20 cellular contexts compared by ENCODE assay signal in the genomic region with DNA sequence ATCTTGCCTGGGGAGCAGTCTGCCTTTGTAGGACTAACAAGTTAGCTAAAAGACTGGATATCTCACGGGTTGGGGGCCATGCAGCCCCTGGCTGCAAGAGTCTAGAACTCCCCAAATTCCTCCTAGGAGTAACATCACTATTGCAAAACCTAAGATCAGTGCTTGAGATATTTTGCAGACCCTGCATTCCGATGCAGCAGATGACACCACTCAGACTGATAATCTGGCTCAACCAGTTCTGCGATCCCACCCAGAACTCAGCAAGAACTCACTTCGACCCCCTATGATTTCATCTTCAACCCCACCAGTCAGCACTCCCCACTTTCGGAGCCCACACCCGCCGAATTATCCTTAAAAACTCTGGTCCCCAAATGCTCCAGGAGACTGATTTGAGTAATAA.
A peak's percentile ranks its signal among the peaks of the same experiment; 100 is the strongest.
DNase-seq lines count a peak whose midpoint lies in the region; ATAC-seq and TF ChIP-seq lines count a peak whose summit lies in the region.
"Had no signal": no experiment of that assay in that cellular context is flagged by ENCODE, and none has a peak within 500 bp of the region (broad histone marks: within the 10 kb centered on the region; RNA-seq: fewer than 3 reads in every experiment).

No MANE protein-coding gene starts in this region.

- ATAC-seq in GM23338 (no peak), WTC11 (no peak), HG02763 (IDR thresholded peaks at IDR 0.05; ENCODE audit: unreplicated experiment) (no peak)
- ATAC-seq: HepG2 had no signal

- no peaks in the 10 kb centered on the region for H3K36me3 ChIP-seq in GM23338 (ENCODE audit: insufficient read depth)
- H3K36me3 ChIP-seq in sigmoid colon, result no peaks in the 10 kb centered on the region
- H3K36me3 ChIP-seq: BE2C, HAP-1 had no signal

- H3K27me3 ChIP-seq in GM23338 (ENCODE audit: insufficient read depth) (no peaks in the 10 kb centered on the region), sigmoid colon (no peaks in the 10 kb centered on the region)
- H3K27me3 ChIP-seq: BE2C had no signal

- H3K4me1 Mint-ChIP-seq in GM23338, result peaks cover 17% of the 10 kb centered on the region
- H3K4me1 Mint-ChIP-seq in WTC11, result peaks cover 39% of the 10 kb centered on the region
- H3K4me1 Mint-ChIP-seq in osteocyte (ENCODE audit: unreplicated experiment), result no peaks in the 10 kb centered on the region
- H3K4me1 Mint-ChIP-seq: CD4-positive, CD25-positive, alpha-beta regulatory T cell; CD8-positive, alpha-beta memory T cell; IgD-negative memory B cell had no signal

- CTCF ChIA-PET in WTC11 (lab: Charles Lee), result no interaction called here

- H3K9me3 Mint-ChIP-seq in GM23338 (no peaks in the 10 kb centered on the region), WTC11 (no peaks in the 10 kb centered on the region), osteocyte (ENCODE audit: unreplicated experiment) (no peaks in the 10 kb centered on the region)
- H3K9me3 Mint-ChIP-seq: IgD-negative memory B cell had no signal

- H3K27ac Mint-ChIP-seq in GM23338 (peak overlapping the region; percentile 50), WTC11 (0 out of 2 replicates have a peak overlapping the region, but pooled peaks have one; percentile 33), osteocyte (ENCODE audit: unreplicated experiment) (no peak overlapping the region)
- H3K27ac Mint-ChIP-seq: CD8-positive, alpha-beta memory T cell; IgD-negative memory B cell had no signal

- TF ChIP-seq POLR2A in sigmoid colon (IDR thresholded peaks at IDR 0.05), result no peak

- H3K4me3 Mint-ChIP-seq in GM23338 (no peak overlapping the region), WTC11 (peak overlapping the region; percentile 24), osteocyte (ENCODE audit: unreplicated experiment) (no peak overlapping the region)
- H3K4me3 Mint-ChIP-seq: CD4-positive, CD25-positive, alpha-beta regulatory T cell; CD8-positive, alpha-beta memory T cell; IgD-negative memory B cell had no signal

- H3K9me2 ChIP-seq in GM23338 (ENCODE audit: insufficient read depth), result no peaks in the 10 kb centered on the region

- H3K79me2 ChIP-seq in GM23338 (replicated peaks; ENCODE audit: insufficient read depth), result no peaks in the 10 kb centered on the region

- H3K4me1 ChIP-seq in GM23338 (ENCODE audit: insufficient read depth) (peaks cover 14% of the 10 kb centered on the region), sigmoid colon (no peaks in the 10 kb centered on the region)
- H3K4me1 ChIP-seq: BE2C, Caco-2, HAP-1 had no signal

- H3F3A ChIP-seq in GM23338 (replicated peaks; ENCODE audit: low read depth), result no peaks in the 10 kb centered on the region

- no peaks in the 10 kb centered on the region for H4K20me1 ChIP-seq in GM23338 (replicated peaks; ENCODE audit: insufficient read depth)

- H3K4me3 ChIP-seq in GM23338 (no peak overlapping the region), sigmoid colon (no peak overlapping the region)
- H3K4me3 ChIP-seq: HAP-1 had no signal

- TF ChIP-seq EP300 in sigmoid colon (IDR thresholded peaks at IDR 0.05), result no peak

- H3K9me3 ChIP-seq in sigmoid colon, result no peaks in the 10 kb centered on the region
- H3K9me3 ChIP-seq: BE2C, Caco-2, HAP-1 had no signal

- DNase-seq in GM23338 (ENCODE audit: low spot score), result no peak
- no peak for DNase-seq in WTC11 (ENCODE audit: low spot score)
- DNase-seq in islet precursor cell, result peak; percentile 59
- DNase-seq in sigmoid colon, result peak; percentile 42
- DNase-seq in COR-L47 (lab: John Stamatoyannopoulos, UW), result no peak
- no peak for DNase-seq in activated CD4-positive, alpha-beta T cell treated with anti-CD3 and anti-CD28 coated beads, Interleukin-2, amount 50 U/mL, for 1 hour
- no peak for DNase-seq in osteocyte (ENCODE audit: extremely low spot score, unreplicated experiment)
- DNase-seq: ACHN; BE2C; C1 segment of cervical spinal cord; Caco-2; CD4-positive, CD25-positive, alpha-beta regulatory T cell; CD8-positive, alpha-beta memory T cell; GDM1; GOT3; KBM-7 had no signal

- POLR2A ChIA-PET in WTC11 (lab: Charles Lee), result no interaction called here

- intact Hi-C loops in sigmoid colon (cut with DNase I), result no loop called here

- H3K27me3 Mint-ChIP-seq in GM23338 (ENCODE audit: insufficient read depth, low read depth, poor library complexity), result peaks cover 2% of the 10 kb centered on the region
- H3K27me3 Mint-ChIP-seq in WTC11 (ENCODE audit: low read depth), result no peaks in the 10 kb centered on the region
- H3K27me3 Mint-ChIP-seq in osteocyte (ENCODE audit: unreplicated experiment), result no peaks in the 10 kb centered on the region
- H3K27me3 Mint-ChIP-seq: CD4-positive, CD25-positive, alpha-beta regulatory T cell; CD8-positive, alpha-beta memory T cell; IgD-negative memory B cell had no signal

- TF ChIP-seq CTCF in GM23338 (conservative IDR thresholded peaks at IDR 0.05; ENCODE audit: low read depth in 2 of 2), result no peak
- TF ChIP-seq CTCF in WTC11 (IDR thresholded peaks at IDR 0.05), result no peak
- TF ChIP-seq CTCF in sigmoid colon (IDR thresholded peaks at IDR 0.05), result no peak
- TF ChIP-seq CTCF in osteocyte (IDR thresholded peaks at IDR 0.05), result no peak

- no peak overlapping the region for H2AFZ ChIP-seq in GM23338

- peak overlapping the region; percentile 15; the same call in 1 of the 2 replicates for H3K4me2 ChIP-seq in GM23338

- WGBS in sigmoid colon, 2 donors, result 69 to 85% methylated on average over 7 of the region's 7 CpGs

- H3K27ac ChIP-seq in GM23338 (ENCODE audit: low read depth), result no peak overlapping the region
- no peak overlapping the region for H3K27ac ChIP-seq in sigmoid colon

- H3K36me3 Mint-ChIP-seq in GM23338 (ENCODE audit: low read depth) (peaks cover 13% of the 10 kb centered on the region; the same call in 2 of the 3 replicates), WTC11 (no peaks in the 10 kb centered on the region), osteocyte (ENCODE audit: unreplicated experiment) (no peaks in the 10 kb centered on the region)
- H3K36me3 Mint-ChIP-seq: CD4-positive, CD25-positive, alpha-beta regulatory T cell; CD8-positive, alpha-beta memory T cell; IgD-negative memory B cell had no signal

TF ChIP-seq in GM23338, 12 proteins besides CTCF, POLR2A, EP300 and RAD21 (continues in another document):
- TF ChIP-seq POLR2AphosphoS5 (IDR thresholded peaks at IDR 0.05; ENCODE audit: low read depth) (no peak), CREB1 (CRISPR knock-in tag; IDR thresholded peaks at IDR 0.05; ENCODE audit: low read depth) (no peak), JUNB (IDR thresholded peaks at IDR 0.05; ENCODE audit: unreplicated experiment) (no peak), ZNF114 (CRISPR knock-in tag; IDR thresholded peaks at IDR 0.05) (no peak)
- TF ChIP-seq, protein P1, sequence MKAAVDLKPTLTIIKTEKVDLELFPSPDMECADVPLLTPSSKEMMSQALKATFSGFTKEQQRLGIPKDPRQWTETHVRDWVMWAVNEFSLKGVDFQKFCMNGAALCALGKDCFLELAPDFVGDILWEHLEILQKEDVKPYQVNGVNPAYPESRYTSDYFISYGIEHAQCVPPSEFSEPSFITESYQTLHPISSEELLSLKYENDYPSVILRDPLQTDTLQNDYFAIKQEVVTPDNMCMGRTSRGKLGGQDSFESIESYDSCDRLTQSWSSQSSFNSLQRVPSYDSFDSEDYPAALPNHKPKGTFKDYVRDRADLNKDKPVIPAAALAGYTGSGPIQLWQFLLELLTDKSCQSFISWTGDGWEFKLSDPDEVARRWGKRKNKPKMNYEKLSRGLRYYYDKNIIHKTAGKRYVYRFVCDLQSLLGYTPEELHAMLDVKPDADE (IDR thresholded peaks at IDR 0.05), result no peak

TF ChIP-seq in WTC11, 78 proteins besides CTCF, POLR2A, EP300 and RAD21 (continues in another document):
- TF ChIP-seq ZNF512 (CRISPR knock-in tag; IDR thresholded peaks at IDR 0.05; ENCODE audit: borderline replicate concordance) (no peak), ZNF425 (CRISPR knock-in tag; conservative IDR thresholded peaks at IDR 0.05) (no peak), HMGA2 (CRISPR knock-in tag; IDR thresholded peaks at IDR 0.05) (no peak)
- TF ChIP-seq, protein P2, sequence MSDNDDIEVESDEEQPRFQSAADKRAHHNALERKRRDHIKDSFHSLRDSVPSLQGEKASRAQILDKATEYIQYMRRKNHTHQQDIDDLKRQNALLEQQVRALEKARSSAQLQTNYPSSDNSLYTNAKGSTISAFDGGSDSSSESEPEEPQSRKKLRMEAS (CRISPR knock-in tag; IDR thresholded peaks at IDR 0.05), result no peak

Comparison
In these comparisons a context has a peak if more than half of its experiments do, and no peak if none do; other contexts are left out.
1. DNase-seq: peak in islet precursor cell (single experiment) and sigmoid colon (single experiment); none in GM23338 (single experiment), WTC11 (single experiment), COR-L47 (single experiment), activated CD4-positive, alpha-beta T cell treated with anti-CD3 and anti-CD28 coated beads, Interleukin-2, amount 50 U/mL, for 1 hour (single experiment) and osteocyte (single experiment).